Comparison of ENCODE assay signal across 8 cellular contexts in the genomic region with DNA sequence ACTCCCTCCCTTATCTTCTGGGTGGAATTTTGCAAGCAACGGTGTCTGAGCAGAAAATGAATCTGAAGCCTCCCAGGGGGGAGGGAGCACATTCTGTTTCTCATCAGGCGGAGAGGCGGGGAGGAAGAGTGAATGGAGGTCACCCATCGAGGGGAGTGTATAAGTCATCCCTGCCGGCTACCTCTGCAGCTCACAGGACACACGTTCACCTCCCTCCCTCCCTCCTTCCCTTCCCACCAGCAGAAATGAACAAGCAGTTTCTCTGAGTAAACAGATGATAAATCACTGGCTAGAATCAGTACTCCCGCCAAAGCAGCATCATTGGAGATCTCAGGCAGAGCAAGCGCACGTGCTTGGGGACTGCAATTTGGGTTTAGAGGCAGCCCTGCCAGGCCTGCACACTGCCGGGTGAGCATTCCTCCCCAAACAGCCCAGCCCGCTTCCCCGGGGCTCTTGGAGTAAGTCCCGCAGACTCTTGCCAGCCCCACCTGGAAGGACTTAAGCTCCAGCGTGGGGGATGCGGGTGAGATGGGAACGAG. TPM values are rescaled to one million over a fixed set of nuclear protein-coding genes. Genes with fewer than 3 reads are reported as not detected.
DNase-seq lines count a peak whose midpoint lies in the region; ATAC-seq, FAIRE-seq and TF ChIP-seq lines count a peak whose summit lies in the region.
"Had no signal": no experiment of that assay in that cellular context is flagged by ENCODE, and none has a peak within 500 bp of the region (broad histone marks: within the 10 kb centered on the region; RNA-seq: fewer than 3 reads in every experiment).

No MANE protein-coding gene starts in this region.

- peak; percentile 65 for DNase-seq in GM23248
- DNase-seq in RCC 7860 (ENCODE audit: low spot score), result peak; percentile 80
- peak; percentile 67 for DNase-seq in Right ventricle myocardium superior
- no peak for DNase-seq in smooth muscle cell (lab: John Stamatoyannopoulos, UW; ENCODE audit: unreplicated experiment)
- no peak for DNase-seq in activated T-cell treated with anti-CD3 and anti-CD28 coated beads, Interleukin-2, amount 50 U/mL, for 48 hours
- no peak for DNase-seq in DMS114 treated with DMSO at 0.1 percent for 48 hours (lab: John Stamatoyannopoulos, UW; ENCODE audit: unreplicated experiment)

- H3K27ac ChIP-seq in GM23248 (no peak overlapping the region), smooth muscle cell (ENCODE audit: low read depth) (no peak overlapping the region)

- no peak for TF ChIP-seq CTCF in smooth muscle cell (IDR thresholded peaks at IDR 0.05; ENCODE audit: borderline replicate concordance, insufficient read depth, poor library complexity, severe bottlenecking)

- peaks cover 10% of the 10 kb centered on the region; the same call in 1 of the 2 replicates for H3F3A ChIP-seq in GM23248 (ENCODE audit: insufficient read depth)
- H3F3A ChIP-seq in smooth muscle cell (ENCODE audit: low read depth), result peaks cover 4% of the 10 kb centered on the region

- H3K36me3 ChIP-seq in GM23248 (ENCODE audit: low read depth) (no peaks in the 10 kb centered on the region), smooth muscle cell (ENCODE audit: low read depth) (no peaks in the 10 kb centered on the region)

- H3K4me2 ChIP-seq in GM23248 (ENCODE audit: unreplicated experiment) (peak overlapping the region; percentile 7), smooth muscle cell (peak overlapping the region; percentile 39)

- H3K4me1 ChIP-seq in GM23248 (ENCODE audit: insufficient read depth) (no peaks in the 10 kb centered on the region; the same call in none of the 2 replicates), smooth muscle cell (ENCODE audit: low read depth) (peaks cover 22% of the 10 kb centered on the region)

- no peaks in the 10 kb centered on the region for H3K79me2 ChIP-seq in GM23248 (ENCODE audit: insufficient read depth)
- H3K79me2 ChIP-seq in smooth muscle cell (ENCODE audit: low read depth), result no peaks in the 10 kb centered on the region

- no peaks in the 10 kb centered on the region for H3K9me2 ChIP-seq in GM23248 (ENCODE audit: insufficient read depth)

- H4K20me1 ChIP-seq in GM23248 (ENCODE audit: insufficient read depth), result no peaks in the 10 kb centered on the region
- H4K20me1 ChIP-seq in smooth muscle cell (ENCODE audit: low read depth), result no peaks in the 10 kb centered on the region

- intact Hi-C loops in Right ventricle myocardium superior (cut with DNase I), result loop anchor here (5.0 kb wide), 1 partner anchor 41 kb away; no protein-coding TSS in a partner anchor

- peak; percentile 24 for ATAC-seq in Right ventricle myocardium superior (ENCODE audit: poor library complexity)
- no peak for ATAC-seq in HG02852 (IDR thresholded peaks at IDR 0.05; ENCODE audit: unreplicated experiment)

- no peak overlapping the region for H2AFZ ChIP-seq in GM23248
- H2AFZ ChIP-seq in smooth muscle cell (ENCODE audit: low read depth), result no peak overlapping the region

- peaks cover 46% of the 10 kb centered on the region for H3K27me3 ChIP-seq in GM23248 (replicated peaks; ENCODE audit: insufficient read depth)
- H3K27me3 ChIP-seq in smooth muscle cell (ENCODE audit: low read depth), result peaks cover 12% of the 10 kb centered on the region

- WGBS in GM23248 (ENCODE audit: low coverage in 1 of 2, low lambda C conversion rate in 2 of 2, missing lambda C conversion rate in 2 of 2), 2 experiments, result 1 to 3% methylated on average over 15 to 16 of the region's 16 CpGs
- WGBS in smooth muscle cell (ENCODE audit: low lambda C conversion rate), result 28% methylated on average over 16 of the region's 16 CpGs

- H3K9ac ChIP-seq in GM23248 (no peak overlapping the region; the same call in 1 of the 2 replicates), smooth muscle cell (ENCODE audit: low read depth) (no peak overlapping the region)

- H3K4me3 ChIP-seq in GM23248 (no peak overlapping the region), smooth muscle cell (no peak overlapping the region)

- peak; percentile 65 for FAIRE-seq in RCC 7860 (lab: Jason Lieb, UNC)

- H3K9me3 ChIP-seq in GM23248 (ENCODE audit: low read depth) (no peaks in the 10 kb centered on the region), smooth muscle cell (replicated peaks; ENCODE audit: low read depth) (no peaks in the 10 kb centered on the region)

- in situ Hi-C loops in GM23248 (cut with MboI), result loop anchor here (10.0 kb wide), 1 partner anchor 638 kb away; no protein-coding TSS in a partner anchor

RNA-seq across cellular contexts. Expression of gene CPN2, which starts 38.3 kb away (rescaled TPM):
- total RNA-seq in GM23248 (2014; rRNA removed; shearing (Covaris generic)), result not detected in 2 replicates
- polyA plus RNA-seq in GM23248 (2016; fragmentation: Nextera tagmentation; extraction: Ambion mirVana) (not detected in 2 replicates), smooth muscle cell (not detected in 2 replicates)
- total RNA-seq in Right ventricle myocardium superior (2.4 TPM), smooth muscle cell (0.13 TPM in 1 of 2 replicates, not detected in the other)
- total RNA-seq: urinary bladder had no signal

RNA-seq across cellular contexts. Expression of gene LRRC15, which starts 56.7 kb away (rescaled TPM):
- 16.4 and 24.2 TPM in 2 replicates for total RNA-seq in GM23248 (2014; rRNA removed; shearing (Covaris generic))
- polyA plus RNA-seq in GM23248 (2016; fragmentation: Nextera tagmentation; extraction: Ambion mirVana) (20.9 and 21.2 TPM in 2 replicates), smooth muscle cell (2.4 and 4.9 TPM in 2 replicates)
- total RNA-seq in Right ventricle myocardium superior (0.16 TPM), smooth muscle cell (4.3 and 4.7 TPM in 2 replicates)

Comparison
In these comparisons a context has a peak if more than half of its experiments do, and no peak if none do; other contexts are left out.
1. DNase-seq: peak in GM23248 (single experiment), RCC 7860 (single experiment) and Right ventricle myocardium superior (single experiment); none in smooth muscle cell (single experiment), activated T-cell treated with anti-CD3 and anti-CD28 coated beads, Interleukin-2, amount 50 U/mL, for 48 hours (0 of 2) and DMS114 treated with DMSO at 0.1 percent for 48 hours (single experiment).